8 cellular contexts compared by ENCODE assay signal in genomic region chr15:43511012-43511885, GRCh38. TPM values are rescaled to one million over a fixed set of nuclear protein-coding genes. Genes with fewer than 3 reads are reported as not detected.
A peak's percentile ranks its signal among the peaks of the same experiment; 100 is the strongest.
DNase-seq lines count a peak whose midpoint lies in the region; ATAC-seq and TF ChIP-seq lines count a peak whose summit lies in the region.

No MANE protein-coding gene starts in this region.

- peak overlapping the region; percentile 87 for H3K27ac Mint-ChIP-seq in Caco-2 (ENCODE audit: unreplicated experiment)

- intact Hi-C loops in Caco-2 (cut with micrococcal nuclease; ENCODE audit: unreplicated experiment) (loop anchor here (1.0 kb wide), 1 partner anchor 70 kb away; no protein-coding TSS in a partner anchor), Panc1 (cut with micrococcal nuclease; ENCODE audit: unreplicated experiment) (no loop called here), breast epithelium (cut with DNase I; ENCODE audit: low total_unique reads) (no loop called here)

- ATAC-seq in Panc1 (peak; percentile 59), HG03469 (IDR thresholded peaks at IDR 0.05; ENCODE audit: unreplicated experiment) (no peak)

- no peak for TF ChIP-seq EP300 in tibial nerve (IDR thresholded peaks at IDR 0.05)

- H3K36me3 Mint-ChIP-seq in Caco-2 (ENCODE audit: insufficient read depth, unreplicated experiment) = peaks cover 20% of the 10 kb centered on the region

- H2BK5ac ChIP-seq in mesenchymal stem cell (ENCODE audit: low read depth, low read length, poor library complexity, severe bottlenecking) = no peak overlapping the region

- H3K9me3 ChIP-seq in Caco-2 = no peaks in the 10 kb centered on the region
- no peaks in the 10 kb centered on the region for H3K9me3 ChIP-seq in Panc1 (ENCODE audit: control insufficient read depth, insufficient read depth, low read depth, low read length)
- H3K9me3 ChIP-seq in breast epithelium = no peaks in the 10 kb centered on the region
- H3K9me3 ChIP-seq in mesenchymal stem cell (ENCODE audit: control insufficient read depth, low read length) = no peaks in the 10 kb centered on the region
- H3K9me3 ChIP-seq in tibial nerve = no peaks in the 10 kb centered on the region

- peak overlapping the region; percentile 10 for H2AK5ac ChIP-seq in mesenchymal stem cell (ENCODE audit: low read length, severe bottlenecking)

- peak overlapping the region; percentile 79 for H3K9ac ChIP-seq in mesenchymal stem cell (ENCODE audit: low read length)

- H3K79me1 ChIP-seq in mesenchymal stem cell (replicated peaks; ENCODE audit: low read length, poor library complexity, severe bottlenecking) = no peaks in the 10 kb centered on the region

- no peaks in the 10 kb centered on the region; the same call in 1 of the 2 replicates for H3K27me3 ChIP-seq in Caco-2 (replicated peaks; ENCODE audit: control insufficient read depth, insufficient read depth, low read length)
- peaks cover 21% of the 10 kb centered on the region for H3K27me3 ChIP-seq in H7 (ENCODE audit: control insufficient read depth, insufficient read depth, low read length)
- no peaks in the 10 kb centered on the region; the same call in 1 of the 2 replicates for H3K27me3 ChIP-seq in Panc1 (ENCODE audit: control insufficient read depth, insufficient read depth, low read length)
- H3K27me3 ChIP-seq in breast epithelium = no peaks in the 10 kb centered on the region
- H3K27me3 ChIP-seq in mesenchymal stem cell (ENCODE audit: control insufficient read depth in 1 of 2, insufficient read depth in 1 of 2, low read length in 2 of 2) = peaks cover 0 to 14% of the 10 kb centered on the region in 2 experiments
- H3K27me3 ChIP-seq in tibial nerve = no peaks in the 10 kb centered on the region

- peak overlapping the region; percentile 99 for H3K4me3 Mint-ChIP-seq in Caco-2 (ENCODE audit: unreplicated experiment)

- CTCF ChIA-PET in Caco-2 (lab: Charles Lee) = interaction anchor here (0.6 to 3.1 kb wide), 6 partner anchors 18 to 235 kb away, joined by 3 to 18 read pairs (median 5); partner anchors contain the start of genes PDIA3 and TP53BP1
- CTCF ChIA-PET in Panc1 (lab: Charles Lee) = interaction anchor here (0.7 to 1.4 kb wide), 4 partner anchors 17 to 70 kb away, joined by 3 to 7 read pairs (median 4); no protein-coding TSS in a partner anchor

- peak overlapping the region; percentile 40 to 54 for H3K4ac ChIP-seq in mesenchymal stem cell (ENCODE audit: low read depth in 1 of 2, low read length in 2 of 2)

- 12% methylated on average over 35 of the region's 39 CpGs for WGBS in mesenchymal stem cell
- WGBS in tibial nerve, 2 donors = 9% methylated on average over 38 of the region's 39 CpGs

- peak overlapping the region; percentile 92 for H3K4me2 ChIP-seq in mesenchymal stem cell (ENCODE audit: low read length, poor library complexity, severe bottlenecking)

- no peaks in the 10 kb centered on the region for H3K36me3 ChIP-seq in Caco-2 (ENCODE audit: control insufficient read depth, insufficient read depth, low read length)
- no peaks in the 10 kb centered on the region for H3K36me3 ChIP-seq in H7 (replicated peaks; ENCODE audit: control insufficient read depth, insufficient read depth, low read length)
- H3K36me3 ChIP-seq in Panc1 (ENCODE audit: control insufficient read depth, insufficient read depth, low read length) = no peaks in the 10 kb centered on the region
- no peaks in the 10 kb centered on the region for H3K36me3 ChIP-seq in breast epithelium
- no peaks in the 10 kb centered on the region for H3K36me3 ChIP-seq in mesenchymal stem cell (ENCODE audit: control insufficient read depth in 1 of 2, insufficient read depth in 2 of 2, low read depth in 1 of 2, low read length in 2 of 2)
- no peaks in the 10 kb centered on the region for H3K36me3 ChIP-seq in tibial nerve

- H3K4me1 ChIP-seq in Caco-2 (peaks cover 5% of the 10 kb centered on the region; the same call in 1 of the 2 replicates), Panc1 (ENCODE audit: control insufficient read depth, insufficient read depth, low read length) (peaks cover 7% of the 10 kb centered on the region; the same call in 1 of the 2 replicates), breast epithelium (no peaks in the 10 kb centered on the region), mesenchymal stem cell (ENCODE audit: control insufficient read depth, insufficient read depth, low read depth, low read length) (peaks cover 20% of the 10 kb centered on the region), tibial nerve (peaks cover 0 to 60% (median 27%) of the 10 kb centered on the region in 4 donors)

- H3K18ac ChIP-seq in mesenchymal stem cell (ENCODE audit: low read depth in 1 of 2, low read length in 2 of 2) = peak overlapping the region; percentile 63 to 78

- BruUV-seq in Caco-2 (replicated peaks; lab: Mats Ljungman, UMichigan) (no TSS peak), Panc1 (replicated peaks; lab: Mats Ljungman, UMichigan) (no TSS peak)

- in situ Hi-C loops in Panc1 (cut with HindIII; ENCODE audit: low pct_unique_long_range_greater_than_20kb, low sequenced_read_pairs) = no loop called here

- H3K4me1 Mint-ChIP-seq in Caco-2 (ENCODE audit: low read depth, unreplicated experiment) = peaks cover 18% of the 10 kb centered on the region

- H3K27me3 Mint-ChIP-seq in Caco-2 (ENCODE audit: insufficient read depth, unreplicated experiment) = peaks cover 5% of the 10 kb centered on the region

- H4K8ac ChIP-seq in mesenchymal stem cell (ENCODE audit: low read length) = peak overlapping the region; percentile 53

- H3K4me3 ChIP-seq in Caco-2 (ENCODE audit: low read depth, low read length) (peak overlapping the region; percentile 52), H7 (ENCODE audit: insufficient read depth, low read depth, low read length) (peak overlapping the region; percentile 48), Panc1 (ENCODE audit: low read depth in 2 of 2, low read length in 2 of 2) (peak overlapping the region; percentile 79 to 85), breast epithelium (peak overlapping the region; percentile 44 to 68 (median 68)), mesenchymal stem cell (ENCODE audit: insufficient read depth in 1 of 2, low read depth in 1 of 2, low read length in 2 of 2) (peak overlapping the region; percentile 57 to 85), tibial nerve (peak overlapping the region; percentile 45 to 69 (median 65))

- POLR2A ChIA-PET in Caco-2 (lab: Charles Lee) = interaction anchor here (1.2 to 2.8 kb wide), 2 partner anchors 18 to 235 kb away, joined by 3 to 14 read pairs; partner anchors contain the start of gene TP53BP1
- POLR2A ChIA-PET in Panc1 (lab: Charles Lee) = interaction anchor here (0.6 to 2.2 kb wide), 4 partner anchors 16 to 282 kb away, joined by 3 to 18 read pairs (median 4); partner anchors contain the start of gene TP53BP1

- H2BK12ac ChIP-seq in mesenchymal stem cell (ENCODE audit: low read length in 2 of 2) = peak overlapping the region; percentile 15 to 72

- peak overlapping the region in 1 of 2 experiments; percentile 39 for H3K14ac ChIP-seq in mesenchymal stem cell (ENCODE audit: low read length in 2 of 2)

- no peak overlapping the region for H3K27ac ChIP-seq in Panc1 (ENCODE audit: low read length)
- H3K27ac ChIP-seq in breast epithelium = peak overlapping the region; percentile 85
- no peak overlapping the region for H3K27ac ChIP-seq in mesenchymal stem cell (ENCODE audit: low read length, poor library complexity, severe bottlenecking)
- H3K27ac ChIP-seq in tibial nerve = peak overlapping the region in 3 of 4 donors; percentile 52 to 93 (median 77)

- peak overlapping the region; percentile 44 for H2BK15ac ChIP-seq in mesenchymal stem cell (ENCODE audit: low read depth, poor library complexity, severe bottlenecking)

- peak; percentile 63 to 67 for DNase-seq in Caco-2
- DNase-seq in H7 = peak; percentile 39
- no peak for DNase-seq in Panc1 (ENCODE audit: low read depth, low spot score)
- no peak for DNase-seq in breast epithelium (ENCODE audit: low spot score in 2 of 2)
- DNase-seq in mesenchymal stem cell = peak; percentile 50
- DNase-seq in tibial nerve (ENCODE audit: low spot score in 2 of 2) = no peak
- DNase-seq in GF-D8 (lab: John Stamatoyannopoulos, UW) = no peak

- peak overlapping the region in 1 of 2 experiments; percentile 46 for H3K23ac ChIP-seq in mesenchymal stem cell (ENCODE audit: low read length in 2 of 2)

- no peak overlapping the region for H2BK120ac ChIP-seq in mesenchymal stem cell (ENCODE audit: low read depth, low read length)

- no peaks in the 10 kb centered on the region for H3K9me3 Mint-ChIP-seq in Caco-2 (ENCODE audit: unreplicated experiment)

- peak overlapping the region; percentile 76 for H4K91ac ChIP-seq in mesenchymal stem cell (ENCODE audit: low read length)

- peak overlapping the region; percentile 33 for H2AFZ ChIP-seq in mesenchymal stem cell (ENCODE audit: low read depth, low read length)

- peak in 1 of 2 experiments; percentile 32 for TF ChIP-seq CTCF in Caco-2 (IDR thresholded peaks at IDR 0.05; ENCODE audit: insufficient read depth in 1 of 2, low read depth in 1 of 2, low read length in 1 of 2, severe bottlenecking in 1 of 2, unreplicated experiment in 1 of 2)
- peak; percentile 70 for TF ChIP-seq CTCF in Panc1 (IDR thresholded peaks at IDR 0.05)
- no peak for TF ChIP-seq CTCF in breast epithelium (IDR thresholded peaks at IDR 0.05)
- TF ChIP-seq CTCF in tibial nerve (IDR thresholded peaks at IDR 0.05) = peak in 1 of 5 experiments; percentile 12

- TF ChIP-seq POLR2A in breast epithelium (IDR thresholded peaks at IDR 0.05) (no peak), tibial nerve (IDR thresholded peaks at IDR 0.05) (peak in 1 of 2 donors; percentile 52)

RNA-seq across cellular contexts. Expression of gene MAP1A, which starts 6.2 kb away (rescaled TPM):
- 0.84 and 0.88 TPM in 2 replicates for total RNA-seq in Caco-2 (2022)
- 0.67 and 1.8 TPM in 2 replicates for total RNA-seq in H7 (2014; rRNA removed; shearing (Covaris generic))
- total RNA-seq in Panc1 (2021; ENCODE audit: unreplicated experiment) = 1.6 TPM
- polyA plus RNA-seq in Panc1 (2012; ENCODE audit: insufficient read length) = 0.92 TPM
- 10 to 100 TPM in 1 of 3 donors, 1 to 10 TPM in 2; 2.8 to 12.8 (median 8.8) TPM for total RNA-seq in breast epithelium
- polyA plus RNA-seq in mesenchymal stem cell (2013, experiment 1 of 2) = 40.8 TPM
- polyA plus RNA-seq in mesenchymal stem cell (2013, experiment 2 of 2) = 38.2 TPM
- 10 to 100 TPM; 17.4 to 23.7 (median 21.3) TPM for total RNA-seq in tibial nerve

RNA-seq across cellular contexts. Expression of gene TP53BP1, which starts 18.3 kb away (rescaled TPM):
- total RNA-seq in Caco-2 (2022) (39.8 and 46.8 TPM in 2 replicates), Panc1 (2021; ENCODE audit: unreplicated experiment) (80.3 TPM), breast epithelium (10 to 100 TPM; 30.1 to 65.5 (median 60.9) TPM), tibial nerve (10 to 100 TPM; 37.6 to 47.4 (median 42.4) TPM)
- 36.6 and 43.5 TPM in 2 replicates for total RNA-seq in H7 (2014; rRNA removed; shearing (Covaris generic))
- 65.9 TPM for polyA plus RNA-seq in Panc1 (2012; ENCODE audit: insufficient read length)
- 25.7 TPM for polyA plus RNA-seq in mesenchymal stem cell (2013, experiment 1 of 2)
- 21.9 TPM for polyA plus RNA-seq in mesenchymal stem cell (2013, experiment 2 of 2)

Comparison
In these comparisons a context has a peak if more than half of its experiments do, and no peak if none do; other contexts are left out.
1. DNase-seq: peak in Caco-2 (2 of 2), H7 (single experiment) and mesenchymal stem cell (single experiment); none in Panc1 (single experiment), breast epithelium (0 of 2), tibial nerve (0 of 2) and GF-D8 (single experiment).
2. H3K27ac ChIP-seq: peak in breast epithelium (2 of 2) and tibial nerve (3 of 4); none in Panc1 (single experiment) and mesenchymal stem cell (single experiment).
3. Peak in every context shown above with its lines, with median percentiles within 50 percentile points of each other: H3K4me3 ChIP-seq.